In genomic region chr1:235953801-235954200, GRCh38 we compare ENCODE assay signal across 12 cellular contexts.
DNase-seq lines count a peak whose midpoint lies in the region; ATAC-seq, FAIRE-seq and TF ChIP-seq lines count a peak whose summit lies in the region.
"Had no signal": no experiment of that assay in that cellular context is flagged by ENCODE, and none has a peak within 500 bp of the region (broad histone marks: within the 10 kb centered on the region; RNA-seq: fewer than 3 reads in every experiment).

No MANE protein-coding gene starts in this region.

- peaks cover 60% of the 10 kb centered on the region for H3K4me1 Mint-ChIP-seq in stimulated activated naive CD8-positive, alpha-beta T cell treated with anti-CD3 and anti-CD28 coated beads, Interleukin-15, amount 100 ng/mL, for 72 hours
- peaks cover 52% of the 10 kb centered on the region for H3K4me1 Mint-ChIP-seq in activated CD8-positive, alpha-beta T cell treated with anti-CD3 and anti-CD28 coated beads for 36 hours (ENCODE audit: low read depth)
- H3K4me1 Mint-ChIP-seq in WTC11: no peaks in the 10 kb centered on the region

- intact Hi-C loops in activated CD8-positive, alpha-beta T cell treated with anti-CD3 and anti-CD28 coated beads for 36 hours (cut with micrococcal nuclease): loop anchor here (2.0 to 5.0 kb wide), 2 partner anchors 36 to 81 kb away; no protein-coding TSS in a partner anchor

- TF ChIP-seq CTCF in activated CD8-positive, alpha-beta T cell treated with anti-CD3 and anti-CD28 coated beads for 36 hours (IDR thresholded peaks at IDR 0.05): no peak
- TF ChIP-seq CTCF in fibroblast of villous mesenchyme (IDR thresholded peaks at IDR 0.05; ENCODE audit: insufficient read depth, low read depth, low read length): no peak
- no peak for TF ChIP-seq CTCF in WTC11 (IDR thresholded peaks at IDR 0.05)

- no peak for ATAC-seq in stimulated activated naive CD8-positive, alpha-beta T cell treated with anti-CD3 and anti-CD28 coated beads, Interleukin-15, amount 100 ng/mL, for 72 hours
- no peak for ATAC-seq in stimulated activated naive CD8-positive, alpha-beta T cell treated with anti-CD3 and anti-CD28 coated beads, Interleukin-15, Interleukin-2, amounts not matched to agents 100 U/mL and 50 U/mL, for 24 hours
- no peak for ATAC-seq in activated CD8-positive, alpha-beta T cell treated with anti-CD3 and anti-CD28 coated beads for 36 hours
- ATAC-seq in GM21528 (IDR thresholded peaks at IDR 0.05; ENCODE audit: low FRiP score, unreplicated experiment) (no peak), HG03520 (IDR thresholded peaks at IDR 0.05; ENCODE audit: unreplicated experiment) (no peak), WTC11 (no peak)

- peak; percentile 13 for FAIRE-seq in urothelium cell line (lab: Jason Lieb, UNC)

- H3K4me3 Mint-ChIP-seq in stimulated activated naive CD8-positive, alpha-beta T cell treated with anti-CD3 and anti-CD28 coated beads, Interleukin-15, amount 100 ng/mL, for 72 hours: peak overlapping the region; percentile 22 to 51
- H3K4me3 Mint-ChIP-seq in activated CD8-positive, alpha-beta T cell treated with anti-CD3 and anti-CD28 coated beads for 36 hours: no peak overlapping the region
- H3K4me3 Mint-ChIP-seq in WTC11: no peak overlapping the region

- H3K36me3 Mint-ChIP-seq in activated CD8-positive, alpha-beta T cell treated with anti-CD3 and anti-CD28 coated beads for 36 hours (ENCODE audit: low read depth): no peaks in the 10 kb centered on the region
- H3K36me3 Mint-ChIP-seq in WTC11: no peaks in the 10 kb centered on the region

- no peaks in the 10 kb centered on the region for H3K27me3 Mint-ChIP-seq in stimulated activated naive CD8-positive, alpha-beta T cell treated with anti-CD3 and anti-CD28 coated beads, Interleukin-15, amount 100 ng/mL, for 72 hours
- no peaks in the 10 kb centered on the region for H3K27me3 Mint-ChIP-seq in activated CD8-positive, alpha-beta T cell treated with anti-CD3 and anti-CD28 coated beads for 36 hours
- H3K27me3 Mint-ChIP-seq in WTC11 (ENCODE audit: low read depth): no peaks in the 10 kb centered on the region

- no peak overlapping the region for H3K4me3 ChIP-seq in fibroblast of villous mesenchyme (ENCODE audit: low read depth, low read length)
- H3K4me3 ChIP-seq: ascending aorta had no signal

- CTCF ChIA-PET in activated CD8-positive, alpha-beta T cell treated with anti-CD3 and anti-CD28 coated beads for 36 hours (lab: Charles Lee): interaction anchor here (1.0 to 6.9 kb wide), 6 partner anchors 18 to 96 kb away, joined by 3 to 48 read pairs (median 4); no protein-coding TSS in a partner anchor
- CTCF ChIA-PET in WTC11 (lab: Charles Lee): no interaction called here

- peak overlapping the region in 1 of 2 donors; percentile 77 for H3K27ac Mint-ChIP-seq in stimulated activated naive CD8-positive, alpha-beta T cell treated with anti-CD3 and anti-CD28 coated beads, Interleukin-15, amount 100 ng/mL, for 72 hours
- peak overlapping the region; percentile 26 for H3K27ac Mint-ChIP-seq in activated CD8-positive, alpha-beta T cell treated with anti-CD3 and anti-CD28 coated beads for 36 hours
- H3K27ac Mint-ChIP-seq in WTC11: no peak overlapping the region

- DNase-seq in stimulated activated naive CD8-positive, alpha-beta T cell treated with anti-CD3 and anti-CD28 coated beads, Interleukin-15, amount 100 ng/mL, for 72 hours: no peak
- no peak for DNase-seq in stimulated activated naive CD8-positive, alpha-beta T cell treated with anti-CD3 and anti-CD28 coated beads, Interleukin-15, Interleukin-2, amounts not matched to agents 100 U/mL and 50 U/mL, for 24 hours
- DNase-seq in activated CD8-positive, alpha-beta T cell treated with anti-CD3 and anti-CD28 coated beads for 36 hours: no peak
- peak; percentile 91 for DNase-seq in fibroblast of villous mesenchyme (ENCODE audit: low read depth)
- peak; percentile 53 for DNase-seq in urothelium cell line (ENCODE audit: low spot score)
- DNase-seq in WTC11 (ENCODE audit: low spot score): no peak
- DNase-seq: activated CD4-positive, alpha-beta T cell treated with anti-CD3 and anti-CD28 coated beads for 48 hours; NCI-H1092 treated with DMSO at 0.1 percent for 48 hours; stimulated activated CD4-positive, alpha-beta T cell treated with anti-CD3 and anti-CD28 coated beads, Interleukin-1b, Interleukin-23, amount 100 ng/mL, for 48 hours had no signal

- H3K9me3 Mint-ChIP-seq in stimulated activated naive CD8-positive, alpha-beta T cell treated with anti-CD3 and anti-CD28 coated beads, Interleukin-15, amount 100 ng/mL, for 72 hours: no peaks in the 10 kb centered on the region
- no peaks in the 10 kb centered on the region for H3K9me3 Mint-ChIP-seq in activated CD8-positive, alpha-beta T cell treated with anti-CD3 and anti-CD28 coated beads for 36 hours
- peaks cover 4% of the 10 kb centered on the region; the same call in 1 of the 2 replicates for H3K9me3 Mint-ChIP-seq in WTC11

- POLR2A ChIA-PET in activated CD8-positive, alpha-beta T cell treated with anti-CD3 and anti-CD28 coated beads for 36 hours (lab: Charles Lee): interaction anchor here (1.2 to 2.4 kb wide), 5 partner anchors 18 to 96 kb away, joined by 3 to 6 read pairs (median 4); partner anchors contain the start of gene LYST
- POLR2A ChIA-PET in WTC11 (lab: Charles Lee): no interaction called here

TF ChIP-seq in WTC11, 78 proteins besides CTCF, POLR2A, EP300 and RAD21:
- no peak for TF ChIP-seq KAT7 (CRISPR knock-in tag; IDR thresholded peaks at IDR 0.05; ENCODE audit: borderline replicate concordance)
- TF ChIP-seq, protein P1, sequence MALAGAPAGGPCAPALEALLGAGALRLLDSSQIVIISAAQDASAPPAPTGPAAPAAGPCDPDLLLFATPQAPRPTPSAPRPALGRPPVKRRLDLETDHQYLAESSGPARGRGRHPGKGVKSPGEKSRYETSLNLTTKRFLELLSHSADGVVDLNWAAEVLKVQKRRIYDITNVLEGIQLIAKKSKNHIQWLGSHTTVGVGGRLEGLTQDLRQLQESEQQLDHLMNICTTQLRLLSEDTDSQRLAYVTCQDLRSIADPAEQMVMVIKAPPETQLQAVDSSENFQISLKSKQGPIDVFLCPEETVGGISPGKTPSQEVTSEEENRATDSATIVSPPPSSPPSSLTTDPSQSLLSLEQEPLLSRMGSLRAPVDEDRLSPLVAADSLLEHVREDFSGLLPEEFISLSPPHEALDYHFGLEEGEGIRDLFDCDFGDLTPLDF (CRISPR knock-in tag; IDR thresholded peaks at IDR 0.05): no peak
- no peak for TF ChIP-seq ZNF671 (CRISPR knock-in tag; IDR thresholded peaks at IDR 0.05)
- TF ChIP-seq ETV6 (CRISPR knock-in tag; IDR thresholded peaks at IDR 0.05): no peak
- no peak for TF ChIP-seq SP1 (CRISPR knock-in tag; conservative IDR thresholded peaks at IDR 0.05)
- no peak for TF ChIP-seq NFE2L1 (CRISPR knock-in tag; IDR thresholded peaks at IDR 0.05)
- no peak for TF ChIP-seq ZNF232 (CRISPR knock-in tag; IDR thresholded peaks at IDR 0.05)
- TF ChIP-seq, protein P2, sequence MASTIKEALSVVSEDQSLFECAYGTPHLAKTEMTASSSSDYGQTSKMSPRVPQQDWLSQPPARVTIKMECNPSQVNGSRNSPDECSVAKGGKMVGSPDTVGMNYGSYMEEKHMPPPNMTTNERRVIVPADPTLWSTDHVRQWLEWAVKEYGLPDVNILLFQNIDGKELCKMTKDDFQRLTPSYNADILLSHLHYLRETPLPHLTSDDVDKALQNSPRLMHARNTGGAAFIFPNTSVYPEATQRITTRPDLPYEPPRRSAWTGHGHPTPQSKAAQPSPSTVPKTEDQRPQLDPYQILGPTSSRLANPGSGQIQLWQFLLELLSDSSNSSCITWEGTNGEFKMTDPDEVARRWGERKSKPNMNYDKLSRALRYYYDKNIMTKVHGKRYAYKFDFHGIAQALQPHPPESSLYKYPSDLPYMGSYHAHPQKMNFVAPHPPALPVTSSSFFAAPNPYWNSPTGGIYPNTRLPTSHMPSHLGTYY (CRISPR knock-in tag; IDR thresholded peaks at IDR 0.05): no peak
- no peak for TF ChIP-seq SMAD3 (CRISPR knock-in tag; IDR thresholded peaks at IDR 0.05; ENCODE audit: borderline replicate concordance)
- no peak for TF ChIP-seq FOXJ3 (CRISPR knock-in tag; IDR thresholded peaks at IDR 0.05; ENCODE audit: borderline replicate concordance)
- TF ChIP-seq ELF4 (CRISPR knock-in tag; IDR thresholded peaks at IDR 0.05; ENCODE audit: low read depth): no peak
- no peak for TF ChIP-seq ZSCAN18 (CRISPR knock-in tag; IDR thresholded peaks at IDR 0.05)
- TF ChIP-seq ATF1 (CRISPR knock-in tag; IDR thresholded peaks at IDR 0.05): no peak
- no peak for TF ChIP-seq NR1H2 (CRISPR knock-in tag; IDR thresholded peaks at IDR 0.05)
- TF ChIP-seq CDX4 (CRISPR knock-in tag; IDR thresholded peaks at IDR 0.05; ENCODE audit: borderline replicate concordance): no peak
- no peak for TF ChIP-seq FOXK1 (CRISPR knock-in tag; IDR thresholded peaks at IDR 0.05)
- TF ChIP-seq PRRX2 (CRISPR knock-in tag; IDR thresholded peaks at IDR 0.05): no peak
- TF ChIP-seq GTF2I (CRISPR knock-in tag; conservative IDR thresholded peaks at IDR 0.05): no peak
- TF ChIP-seq ZNF396 (CRISPR knock-in tag; IDR thresholded peaks at IDR 0.05; ENCODE audit: borderline replicate concordance): no peak
TF ChIP-seq in WTC11: peak in this region for 0.

Comparison
In these comparisons a context has a peak if more than half of its experiments do, and no peak if none do; other contexts are left out.
1. DNase-seq: peak in fibroblast of villous mesenchyme (single experiment) and urothelium cell line (single experiment); none in stimulated activated naive CD8-positive, alpha-beta T cell treated with anti-CD3 and anti-CD28 coated beads, Interleukin-15, amount 100 ng/mL, for 72 hours (0 of 2), stimulated activated naive CD8-positive, alpha-beta T cell treated with anti-CD3 and anti-CD28 coated beads, Interleukin-15, Interleukin-2, amounts not matched to agents 100 U/mL and 50 U/mL, for 24 hours (single experiment), activated CD8-positive, alpha-beta T cell treated with anti-CD3 and anti-CD28 coated beads for 36 hours (single experiment) and WTC11 (single experiment).
2. H3K4me3 Mint-ChIP-seq: peak in stimulated activated naive CD8-positive, alpha-beta T cell treated with anti-CD3 and anti-CD28 coated beads, Interleukin-15, amount 100 ng/mL, for 72 hours (2 of 2); none in activated CD8-positive, alpha-beta T cell treated with anti-CD3 and anti-CD28 coated beads for 36 hours (single experiment) and WTC11 (single experiment).